Comparison of ENCODE assay signal across 8 cellular contexts in the genomic region with DNA sequence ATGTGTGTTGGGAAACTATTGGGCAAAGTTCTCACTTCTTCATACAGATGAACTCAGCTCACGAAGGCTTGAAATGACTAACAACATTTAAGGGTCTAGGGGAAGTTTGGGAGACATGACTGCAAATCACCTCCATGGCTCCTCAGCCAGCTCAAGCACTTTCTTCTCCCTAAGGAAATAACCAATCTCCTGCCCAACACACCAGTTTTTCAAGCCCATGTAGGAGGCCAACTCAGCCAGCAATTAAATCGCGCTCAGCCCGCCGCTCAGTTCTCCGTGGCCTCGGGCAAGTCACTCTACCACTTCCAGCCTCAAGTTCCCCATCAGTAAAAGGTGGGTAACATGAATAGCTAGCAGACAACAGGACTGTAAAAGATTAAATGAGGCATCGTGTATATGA. TPM values are rescaled to one million over a fixed set of nuclear protein-coding genes. Genes with fewer than 3 reads are reported as not detected.
DNase-seq lines count a peak whose midpoint lies in the region; ATAC-seq, FAIRE-seq and TF ChIP-seq lines count a peak whose summit lies in the region.

No MANE protein-coding gene starts in this region.

- H3K9me3 ChIP-seq in heart right ventricle (no peaks in the 10 kb centered on the region), SU-DHL-6 (ENCODE audit: insufficient read depth, low read length) (no peaks in the 10 kb centered on the region), fibroblast of lung (ENCODE audit: control insufficient read depth, insufficient read depth, low read depth, low read length) (no peaks in the 10 kb centered on the region)

- H3K4me2 ChIP-seq in SU-DHL-6 (ENCODE audit: low read depth, low read length, poor library complexity, severe bottlenecking) (peak overlapping the region; percentile 66), fibroblast of lung (ENCODE audit: extremely low read depth, insufficient read depth, low read length) (peak overlapping the region; percentile 89)

- H3K79me2 ChIP-seq in SU-DHL-6 (ENCODE audit: insufficient read depth, low read length) (peaks cover 54% of the 10 kb centered on the region), fibroblast of lung (ENCODE audit: control insufficient read depth, insufficient read depth, low read length) (peaks cover 49% of the 10 kb centered on the region)

- H3K9ac ChIP-seq in SU-DHL-6 (ENCODE audit: low read length): peak overlapping the region; percentile 80
- peak overlapping the region; percentile 96 for H3K9ac ChIP-seq in fibroblast of lung (ENCODE audit: insufficient read depth, low read length)
- H3K9ac ChIP-seq in rectal smooth muscle tissue (ENCODE audit: low read length): peak overlapping the region; percentile 80

- FAIRE-seq in frontal cortex (lab: Jason Lieb, UNC): no peak

- H4K20me1 ChIP-seq in SU-DHL-6 (ENCODE audit: low read depth, low read length) (peaks cover 6% of the 10 kb centered on the region), fibroblast of lung (ENCODE audit: control insufficient read depth, extremely low read depth, insufficient read depth, low read length) (no peaks in the 10 kb centered on the region)

- H3K27me3 ChIP-seq in heart right ventricle (no peaks in the 10 kb centered on the region), SU-DHL-6 (ENCODE audit: low read length) (no peaks in the 10 kb centered on the region), fibroblast of lung (ENCODE audit: control insufficient read depth, insufficient read depth, low read length) (no peaks in the 10 kb centered on the region), rectal smooth muscle tissue (ENCODE audit: control insufficient read depth, insufficient read depth, low read length) (no peaks in the 10 kb centered on the region)

- H3K4me1 ChIP-seq in heart right ventricle: peaks cover 10 to 77% (median 67%) of the 10 kb centered on the region in 9 donors
- H3K4me1 ChIP-seq in fibroblast of lung (ENCODE audit: control insufficient read depth, extremely low read depth, insufficient read depth, low read length): peaks cover 28% of the 10 kb centered on the region
- peaks cover 24% of the 10 kb centered on the region for H3K4me1 ChIP-seq in rectal smooth muscle tissue (ENCODE audit: control insufficient read depth, insufficient read depth, low read length)

- peaks cover 0 to 27% (median 4%) of the 10 kb centered on the region in 9 donors for H3K36me3 ChIP-seq in heart right ventricle
- H3K36me3 ChIP-seq in SU-DHL-6 (ENCODE audit: low read length): peaks cover 7% of the 10 kb centered on the region; the same call in 1 of the 2 replicates
- no peaks in the 10 kb centered on the region for H3K36me3 ChIP-seq in fibroblast of lung (ENCODE audit: control insufficient read depth, insufficient read depth, low read length)
- peaks cover 6% of the 10 kb centered on the region for H3K36me3 ChIP-seq in rectal smooth muscle tissue (ENCODE audit: control insufficient read depth, insufficient read depth, low read length)

- ATAC-seq in heart right ventricle: no peak
- no peak for ATAC-seq in Right ventricle myocardium superior (ENCODE audit: poor library complexity)
- no peak for ATAC-seq in GM21717 (IDR thresholded peaks at IDR 0.05; ENCODE audit: unreplicated experiment)
- no peak for ATAC-seq in HG03045 (IDR thresholded peaks at IDR 0.05; ENCODE audit: unreplicated experiment)

- H3K4me3 ChIP-seq in heart right ventricle (peak overlapping the region; percentile 57 to 93 (median 84)), SU-DHL-6 (ENCODE audit: insufficient read depth, low read length, poor library complexity, severe bottlenecking) (peak overlapping the region; percentile 56), fibroblast of lung (replicated peaks in 1 of 4; ENCODE audit: control extremely low read depth in 1 of 4, insufficient read depth in 1 of 4, low read depth in 3 of 4, low read length in 4 of 4) (peak overlapping the region; percentile 66 to 84 (median 76)), rectal smooth muscle tissue (ENCODE audit: low read length) (peak overlapping the region; percentile 85)

- intact Hi-C loops in heart right ventricle (cut with DNase I): loop anchor here in 2 of 10 donors (2.0 to 10.0 kb wide), 2 partner anchors 31 to 99 kb away; a partner anchor contains a TSS
- intact Hi-C loops in Right ventricle myocardium superior (cut with DNase I): no loop called here

- TF ChIP-seq CTCF in heart right ventricle (IDR thresholded peaks at IDR 0.05) (no peak), SU-DHL-6 (IDR thresholded peaks at IDR 0.05; ENCODE audit: insufficient read depth, low read length, poor library complexity, severe bottlenecking) (no peak), fibroblast of lung (conservative IDR thresholded peaks at IDR 0.05 in 1 of 2, IDR thresholded peaks at IDR 0.05 in 1 of 2; ENCODE audit: low read depth in 1 of 2, low read length in 2 of 2) (no peak)

- whole genome bisulfite sequencing in heart right ventricle, 2 donors: 0 to 1% methylated on average over 8 of the region's 8 CpGs

- H3K9me2 ChIP-seq in SU-DHL-6 (replicated peaks; ENCODE audit: insufficient read depth, low read length): no peaks in the 10 kb centered on the region

- no peak overlapping the region for H2AFZ ChIP-seq in SU-DHL-6 (ENCODE audit: low read depth, low read length, severe bottlenecking)
- no peak overlapping the region for H2AFZ ChIP-seq in fibroblast of lung (ENCODE audit: low read length)

- DNase-seq in heart right ventricle (no peak), Right ventricle myocardium superior (no peak), fibroblast of lung (ENCODE audit: low read depth in 2 of 2) (peak in 1 of 2 donors; percentile 28), frontal cortex (ENCODE audit: low spot score in 2 of 2) (no peak)

- H3F3A ChIP-seq in SU-DHL-6 (ENCODE audit: insufficient read depth): peaks cover 15% of the 10 kb centered on the region

- H3K27ac ChIP-seq in heart right ventricle: peak overlapping the region; percentile 79 to 99 (median 97)
- peak overlapping the region; percentile 90 for H3K27ac ChIP-seq in SU-DHL-6 (ENCODE audit: low read depth, low read length)
- H3K27ac ChIP-seq in fibroblast of lung (ENCODE audit: insufficient read depth, low read length): peak overlapping the region; percentile 97
- H3K27ac ChIP-seq in rectal smooth muscle tissue (ENCODE audit: low read depth, low read length): peak overlapping the region; percentile 98

RNA-seq across cellular contexts. Expression of a gene that starts 0.8 kb away (rescaled TPM):
- total RNA-seq in heart right ventricle (10 to 100 TPM; 27.2 to 42.6 (median 33.6) TPM), Right ventricle myocardium superior (32.1 TPM), fibroblast of lung (24.1 and 31.0 TPM in 2 replicates), frontal cortex (28.5 TPM)
- polyA plus RNA-seq in heart right ventricle (10 to 100 TPM; 11.9 to 32.6 TPM), fibroblast of lung (28.2 and 38.6 TPM in 2 replicates)
- 42.1 and 51.2 TPM in 2 replicates for polyA plus RNA-seq in fibroblast of lung (2012)
- 44.9 and 57.2 TPM in 2 replicates for polyA minus RNA-seq in fibroblast of lung (ENCODE audit: low replicate concordance)

RNA-seq across cellular contexts. Expression of a gene that starts 26.5 kb away (rescaled TPM):
- total RNA-seq in heart right ventricle (1 to 10 TPM in 1 of 10 donors, under 1 TPM in 9; 0.32 to 1.2 (median 0.50) TPM), Right ventricle myocardium superior (0.38 TPM), fibroblast of lung (0.51 and 0.66 TPM in 2 replicates), frontal cortex (0.82 TPM)
- polyA plus RNA-seq in heart right ventricle (not detected), fibroblast of lung (0.08 and 0.11 TPM in 2 replicates)
- polyA plus RNA-seq in fibroblast of lung (2012): not detected in 2 replicates
- not detected in 2 replicates for polyA minus RNA-seq in fibroblast of lung (ENCODE audit: low replicate concordance)

RNA-seq across cellular contexts. Expression of a gene that starts 35.3 kb away (rescaled TPM):
- 100 to 1,000 TPM; 261 to 633 (median 312) TPM for total RNA-seq in heart right ventricle
- polyA plus RNA-seq in heart right ventricle: 100 to 1,000 TPM in 1 of 2 donors, 10 to 100 TPM in 1; 91.9 to 303 TPM
- 216 TPM for total RNA-seq in Right ventricle myocardium superior
- 36.5 and 82.1 TPM in 2 replicates for total RNA-seq in fibroblast of lung
- 234 and 298 TPM in 2 replicates for polyA plus RNA-seq in fibroblast of lung
- polyA plus RNA-seq in fibroblast of lung (2012): 321 and 443 TPM in 2 replicates
- polyA minus RNA-seq in fibroblast of lung (ENCODE audit: low replicate concordance): 361 and 617 TPM in 2 replicates
- total RNA-seq in frontal cortex: 11.8 TPM
